ENCODE assay signal across 17 cellular contexts in genomic region chr2:172038604-172039003, GRCh38. TPM values are rescaled to one million over a fixed set of nuclear protein-coding genes. Genes with fewer than 3 reads are reported as not detected.
DNase-seq lines count a peak whose midpoint lies in the region; ATAC-seq and TF ChIP-seq lines count a peak whose summit lies in the region.
"Had no signal": no experiment of that assay in that cellular context is flagged by ENCODE, and none has a peak within 500 bp of the region (broad histone marks: within the 10 kb centered on the region; RNA-seq: fewer than 3 reads in every experiment).

No MANE protein-coding gene starts in this region.

- no peaks in the 10 kb centered on the region for H3K9me3 Mint-ChIP-seq in activated T-helper 1 cell treated with anti-CD3 and anti-CD28 coated beads, Interleukin-12 subunit alpha, Interleukin-12 subunit beta, Interleukin-2, Interleukin-4 antibody, amounts not matched to agents 30 ng/mL and 10 ng/mL and 1 ng/mL, durations not matched to agents 14 hours and 24 hours and 36 hours
- H3K9me3 Mint-ChIP-seq: activated CD4-positive, alpha-beta memory T cell treated with anti-CD3 and anti-CD28 coated beads for 36 hours; activated naive CD4-positive, alpha-beta T cell treated with anti-CD3 and anti-CD28 coated beads, Interleukin-2, amount 50 U/mL, for 72 hours; T-cell had no signal

- H3K4me3 ChIP-seq in right atrium auricular region, result no peak overlapping the region

- no peaks in the 10 kb centered on the region for H3K36me3 Mint-ChIP-seq in activated T-helper 1 cell treated with anti-CD3 and anti-CD28 coated beads, Interleukin-12 subunit alpha, Interleukin-12 subunit beta, Interleukin-2, Interleukin-4 antibody, amounts not matched to agents 30 ng/mL and 10 ng/mL and 1 ng/mL, durations not matched to agents 14 hours and 24 hours and 36 hours (ENCODE audit: low read depth)
- H3K36me3 Mint-ChIP-seq: activated CD4-positive, alpha-beta memory T cell treated with anti-CD3 and anti-CD28 coated beads for 36 hours; activated naive CD4-positive, alpha-beta T cell treated with anti-CD3 and anti-CD28 coated beads, Interleukin-2, amount 50 U/mL, for 72 hours; T-cell had no signal

- H3K27ac ChIP-seq in right atrium auricular region, result no peak overlapping the region

- no peak overlapping the region for H3K4me3 Mint-ChIP-seq in activated T-helper 1 cell treated with anti-CD3 and anti-CD28 coated beads, Interleukin-12 subunit alpha, Interleukin-12 subunit beta, Interleukin-2, Interleukin-4 antibody, amounts not matched to agents 30 ng/mL and 10 ng/mL and 1 ng/mL, durations not matched to agents 14 hours and 24 hours and 36 hours
- H3K4me3 Mint-ChIP-seq: activated CD4-positive, alpha-beta memory T cell treated with anti-CD3 and anti-CD28 coated beads for 36 hours; T-cell had no signal

- H3K36me3 ChIP-seq in right atrium auricular region, result no peaks in the 10 kb centered on the region
- H3K36me3 ChIP-seq: BE2C had no signal

- H3K27me3 Mint-ChIP-seq in activated T-helper 1 cell treated with anti-CD3 and anti-CD28 coated beads, Interleukin-12 subunit alpha, Interleukin-12 subunit beta, Interleukin-2, Interleukin-4 antibody, amounts not matched to agents 30 ng/mL and 10 ng/mL and 1 ng/mL, durations not matched to agents 14 hours and 24 hours and 36 hours (ENCODE audit: insufficient read depth), result no peaks in the 10 kb centered on the region
- H3K27me3 Mint-ChIP-seq: activated CD4-positive, alpha-beta memory T cell treated with anti-CD3 and anti-CD28 coated beads for 36 hours; progenitor cell of endocrine pancreas; T-cell had no signal

- H3K4me1 ChIP-seq in right atrium auricular region, result no peaks in the 10 kb centered on the region
- H3K4me1 ChIP-seq: BE2C had no signal

- no peaks in the 10 kb centered on the region for H3K27me3 ChIP-seq in right atrium auricular region
- H3K27me3 ChIP-seq: BE2C had no signal

- no peaks in the 10 kb centered on the region for H3K4me1 Mint-ChIP-seq in activated T-helper 1 cell treated with anti-CD3 and anti-CD28 coated beads, Interleukin-12 subunit alpha, Interleukin-12 subunit beta, Interleukin-2, Interleukin-4 antibody, amounts not matched to agents 30 ng/mL and 10 ng/mL and 1 ng/mL, durations not matched to agents 14 hours and 24 hours and 36 hours (ENCODE audit: low read depth)
- H3K4me1 Mint-ChIP-seq: T-cell had no signal

- intact Hi-C loops in activated T-helper 1 cell treated with anti-CD3 and anti-CD28 coated beads, Interleukin-12 subunit alpha, Interleukin-12 subunit beta, Interleukin-2, Interleukin-4 antibody, amounts not matched to agents 30 ng/mL and 10 ng/mL and 1 ng/mL, durations not matched to agents 14 hours and 24 hours and 36 hours (cut with micrococcal nuclease), result no loop called here

- no peaks in the 10 kb centered on the region for H3K9me3 ChIP-seq in right atrium auricular region
- H3K9me3 ChIP-seq: BE2C had no signal

- TF ChIP-seq CTCF in right atrium auricular region (IDR thresholded peaks at IDR 0.05), result no peak

- DNase-seq in SIG-M5 treated with dmso at 0.1 percent for 504 hours (lab: John Stamatoyannopoulos, UW; ENCODE audit: unreplicated experiment) (peak; percentile 47), SIG-M5 (lab: John Stamatoyannopoulos, UW) (no peak), NCI-H226 (peak; percentile 92), epidermal melanocyte (ENCODE audit: insufficient read length, low spot score) (peak; percentile 35), superior temporal gyrus (ENCODE audit: extremely low spot score) (peak; percentile 2), right atrium auricular region (ENCODE audit: low spot score) (no peak)
- no peak for DNase-seq in activated T-helper 1 cell treated with anti-CD3 and anti-CD28 coated beads, Interleukin-12 subunit alpha, Interleukin-12 subunit beta, Interleukin-2, Interleukin-4 antibody, amounts not matched to agents 30 ng/mL and 10 ng/mL and 1 ng/mL, durations not matched to agents 14 hours and 24 hours and 36 hours (ENCODE audit: low spot score)
- DNase-seq: activated CD4-positive, alpha-beta memory T cell treated with anti-CD3 and anti-CD28 coated beads for 36 hours; BE2C; cortex of kidney; NCI-H748 treated with DMSO at 0.1 percent for 48 hours; stimulated activated CD4-positive, alpha-beta T cell treated with anti-CD3 and anti-CD28 coated beads, Interleukin-4, amount 100 ng/mL, for 4 hours; substantia nigra; T-cell had no signal

- no peak overlapping the region for H3K27ac Mint-ChIP-seq in activated T-helper 1 cell treated with anti-CD3 and anti-CD28 coated beads, Interleukin-12 subunit alpha, Interleukin-12 subunit beta, Interleukin-2, Interleukin-4 antibody, amounts not matched to agents 30 ng/mL and 10 ng/mL and 1 ng/mL, durations not matched to agents 14 hours and 24 hours and 36 hours
- H3K27ac Mint-ChIP-seq: activated CD4-positive, alpha-beta memory T cell treated with anti-CD3 and anti-CD28 coated beads for 36 hours; activated naive CD4-positive, alpha-beta T cell treated with anti-CD3 and anti-CD28 coated beads, Interleukin-2, amount 50 U/mL, for 72 hours; progenitor cell of endocrine pancreas; T-cell had no signal

- no peak for ATAC-seq in GM21515 (IDR thresholded peaks at IDR 0.05; ENCODE audit: unreplicated experiment)
- ATAC-seq: activated naive CD4-positive, alpha-beta T cell treated with anti-CD3 and anti-CD28 coated beads, Interleukin-2, amount 50 U/mL, for 72 hours; T-cell had no signal

RNA-seq across cellular contexts. Expression of gene METAP1D, which starts 38.9 kb away (rescaled TPM):
- 5.4 and 6.4 TPM in 2 replicates for total RNA-seq in activated T-helper 1 cell treated with anti-CD3 and anti-CD28 coated beads, Interleukin-12 subunit alpha, Interleukin-12 subunit beta, Interleukin-2, Interleukin-4 antibody, amounts not matched to agents 30 ng/mL and 10 ng/mL and 1 ng/mL, durations not matched to agents 14 hours and 24 hours and 36 hours
- total RNA-seq in right atrium auricular region, result 1 to 10 TPM; 2.3 to 4.7 TPM

RNA-seq across cellular contexts. Expression of gene DLX1, which starts 46.7 kb away (rescaled TPM):
- total RNA-seq in activated T-helper 1 cell treated with anti-CD3 and anti-CD28 coated beads, Interleukin-12 subunit alpha, Interleukin-12 subunit beta, Interleukin-2, Interleukin-4 antibody, amounts not matched to agents 30 ng/mL and 10 ng/mL and 1 ng/mL, durations not matched to agents 14 hours and 24 hours and 36 hours, result not detected in 2 replicates
- total RNA-seq in right atrium auricular region, result not detected
- total RNA-seq: activated CD4-positive, alpha-beta memory T cell treated with anti-CD3 and anti-CD28 coated beads for 36 hours; activated naive CD4-positive, alpha-beta T cell treated with anti-CD3 and anti-CD28 coated beads, Interleukin-2, amount 50 U/mL, for 72 hours; T-cell had no signal

Comparison
In these comparisons a context has a peak if more than half of its experiments do, and no peak if none do; other contexts are left out.
1. DNase-seq: peak in SIG-M5 treated with dmso at 0.1 percent for 504 hours (single experiment), NCI-H226 (single experiment), epidermal melanocyte (single experiment) and superior temporal gyrus (single experiment); none in SIG-M5 (single experiment), activated T-helper 1 cell treated with anti-CD3 and anti-CD28 coated beads, Interleukin-12 subunit alpha, Interleukin-12 subunit beta, Interleukin-2, Interleukin-4 antibody, amounts not matched to agents 30 ng/mL and 10 ng/mL and 1 ng/mL, durations not matched to agents 14 hours and 24 hours and 36 hours (single experiment) and right atrium auricular region (single experiment).